Comparison of ENCODE assay signal across 8 cellular contexts in genomic region chr5:56950626-56951130, GRCh38. TPM values are rescaled to one million over a fixed set of nuclear protein-coding genes. Genes with fewer than 3 reads are reported as not detected.
A peak's percentile ranks its signal among the peaks of the same experiment; 100 is the strongest.
DNase-seq lines count a peak whose midpoint lies in the region; ATAC-seq and TF ChIP-seq lines count a peak whose summit lies in the region.

No MANE protein-coding gene starts in this region.

- H3K9me3 ChIP-seq in OCI-LY3 (ENCODE audit: insufficient read depth, low read length) (no peaks in the 10 kb centered on the region), esophagus squamous epithelium (no peaks in the 10 kb centered on the region), muscle layer of colon (ENCODE audit: low read length) (no peaks in the 10 kb centered on the region)

- H3K36me3 ChIP-seq in OCI-LY3 (replicated peaks; ENCODE audit: low read depth, low read length) = no peaks in the 10 kb centered on the region
- H3K36me3 ChIP-seq in esophagus squamous epithelium = peaks cover 0 to 31% (median 0%) of the 10 kb centered on the region in 3 donors
- H3K36me3 ChIP-seq in muscle layer of colon (ENCODE audit: insufficient read depth, low read length) = peaks cover 9% of the 10 kb centered on the region

- no peak overlapping the region for H2AFZ ChIP-seq in OCI-LY3 (ENCODE audit: low read depth, low read length)

- H3K4me3 Mint-ChIP-seq in activated T-cell treated with anti-CD3 and anti-CD28 coated beads, Interleukin-2, amount 50 U/mL, for 72 hours = peak overlapping the region; percentile 96 to 97

- H3K4me2 ChIP-seq in OCI-LY3 (ENCODE audit: low read length) = peak overlapping the region; percentile 95

- peak overlapping the region; percentile 87 for H3K27ac Mint-ChIP-seq in activated T-cell treated with anti-CD3 and anti-CD28 coated beads, Interleukin-2, amount 50 U/mL, for 72 hours

- 0 to 1% methylated on average over 21 to 26 of the region's 34 CpGs for WGBS in esophagus squamous epithelium, 2 donors

- no peak overlapping the region for H3K27ac ChIP-seq in OCI-LY3 (ENCODE audit: low read length)
- H3K27ac ChIP-seq in esophagus squamous epithelium = peak overlapping the region; percentile 87 to 93 (median 92)
- H3K27ac ChIP-seq in muscle layer of colon (ENCODE audit: low read depth, low read length) = peak overlapping the region; percentile 82

- ATAC-seq in HG02938 (IDR thresholded peaks at IDR 0.05; ENCODE audit: unreplicated experiment) = peak; percentile 44
- ATAC-seq in activated T-cell treated with anti-CD3 and anti-CD28 coated beads, Interleukin-2, amount 50 U/mL, for 72 hours (replicated peaks in 1 of 2) = peak; percentile 31 to 36

- intact Hi-C loops in esophagus squamous epithelium (cut with DNase I) = no loop called here

- peaks cover 27% of the 10 kb centered on the region for H3K4me1 Mint-ChIP-seq in activated T-cell treated with anti-CD3 and anti-CD28 coated beads, Interleukin-2, amount 50 U/mL, for 72 hours (ENCODE audit: low read depth)

- peaks cover 7% of the 10 kb centered on the region; the same call in 1 of the 2 replicates for H4K20me1 ChIP-seq in OCI-LY3 (ENCODE audit: insufficient read depth, low read length)

- no peaks in the 10 kb centered on the region for H3K9me3 Mint-ChIP-seq in activated T-cell treated with anti-CD3 and anti-CD28 coated beads, Interleukin-2, amount 50 U/mL, for 72 hours

- peak overlapping the region; percentile 95 for H3K4me3 ChIP-seq in OCI-LY3 (ENCODE audit: low read length)
- H3K4me3 ChIP-seq in esophagus squamous epithelium = peak overlapping the region; percentile 79 to 98 (median 90)
- H3K4me3 ChIP-seq in muscle layer of colon (ENCODE audit: low read depth in 1 of 2, low read length in 2 of 2) = peak overlapping the region; percentile 77 to 85

- TF ChIP-seq CTCF in OCI-LY3 (IDR thresholded peaks at IDR 0.05; ENCODE audit: low read depth, low read length) = no peak
- no peak for TF ChIP-seq CTCF in esophagus squamous epithelium (IDR thresholded peaks at IDR 0.05)

- H3K27me3 Mint-ChIP-seq in activated T-cell treated with anti-CD3 and anti-CD28 coated beads, Interleukin-2, amount 50 U/mL, for 72 hours (ENCODE audit: low read depth) = peaks cover 29% of the 10 kb centered on the region

- peaks cover 10% of the 10 kb centered on the region; the same call in 1 of the 2 replicates for H3K4me1 ChIP-seq in OCI-LY3 (ENCODE audit: low read length)
- peaks cover 0 to 24% (median 8%) of the 10 kb centered on the region in 3 donors for H3K4me1 ChIP-seq in esophagus squamous epithelium
- peaks cover 9% of the 10 kb centered on the region for H3K4me1 ChIP-seq in muscle layer of colon (ENCODE audit: insufficient read depth, low read length)

- H3K36me3 Mint-ChIP-seq in activated T-cell treated with anti-CD3 and anti-CD28 coated beads, Interleukin-2, amount 50 U/mL, for 72 hours (ENCODE audit: insufficient read depth in 2 of 2) = peaks cover 4 to 18% of the 10 kb centered on the region in 2 donors

- peaks cover 14% of the 10 kb centered on the region; the same call in 1 of the 2 replicates for H3K79me2 ChIP-seq in OCI-LY3 (ENCODE audit: low read length)

- peak overlapping the region; percentile 78 for H3K9ac ChIP-seq in OCI-LY3 (ENCODE audit: low read length)
- peak overlapping the region; percentile 74 for H3K9ac ChIP-seq in muscle layer of colon (ENCODE audit: low read length)

- H3K27me3 ChIP-seq in OCI-LY3 (ENCODE audit: low read depth, low read length) = peaks cover 16% of the 10 kb centered on the region
- H3K27me3 ChIP-seq in esophagus squamous epithelium = peaks cover 0 to 19% (median 0%) of the 10 kb centered on the region in 4 donors
- no peaks in the 10 kb centered on the region for H3K27me3 ChIP-seq in muscle layer of colon (ENCODE audit: control insufficient read depth in 1 of 2, insufficient read depth in 2 of 2, low read length in 2 of 2)

- no peak for TF ChIP-seq POLR2A in esophagus squamous epithelium (IDR thresholded peaks at IDR 0.05)

- DNase-seq in NCI-H1092 treated with DMSO at 0.1 percent for 48 hours (lab: John Stamatoyannopoulos, UW) (peak; percentile 0), NCI-H1092 (lab: John Stamatoyannopoulos, UW) (no peak), esophagus squamous epithelium (lab: John Stamatoyannopoulos, UW) (no peak)
- peak; percentile 60 to 64 for DNase-seq in activated T-cell treated with anti-CD3 and anti-CD28 coated beads, Interleukin-2, amount 50 U/mL, for 72 hours
- DNase-seq in stimulated activated naive CD4-positive, alpha-beta T cell (lab: John Stamatoyannopoulos, UW) = peak; percentile 15 to 52 (median 32)

RNA-seq across cellular contexts. Expression of gene MIER3, which starts 1.2 kb away (rescaled TPM):
- total RNA-seq in activated T-cell treated with anti-CD3 and anti-CD28 coated beads, Interleukin-2, amount 50 U/mL, for 72 hours = 10 to 100 TPM; 19.5 to 22.2 TPM
- 10 to 100 TPM; 13.0 to 26.1 (median 25.5) TPM for total RNA-seq in esophagus squamous epithelium

RNA-seq across cellular contexts. Expression of gene SETD9, which starts 41.3 kb away (rescaled TPM):
- total RNA-seq in activated T-cell treated with anti-CD3 and anti-CD28 coated beads, Interleukin-2, amount 50 U/mL, for 72 hours = 1 to 10 TPM; 8.1 to 9.3 TPM
- 10 to 100 TPM in 2 of 4 donors, 1 to 10 TPM in 2; 6.2 to 23.8 (median 8.7) TPM for total RNA-seq in esophagus squamous epithelium

Comparison
In these comparisons a context has a peak if more than half of its experiments do, and no peak if none do; other contexts are left out.
1. DNase-seq: peak in NCI-H1092 treated with DMSO at 0.1 percent for 48 hours (single experiment), activated T-cell treated with anti-CD3 and anti-CD28 coated beads, Interleukin-2, amount 50 U/mL, for 72 hours (2 of 2) and stimulated activated naive CD4-positive, alpha-beta T cell (6 of 6); none in NCI-H1092 (single experiment) and esophagus squamous epithelium (single experiment).
2. Peak in every context shown above with its lines, with median percentiles within 50 percentile points of each other: H3K4me3 ChIP-seq.